ENCODE assay signal across 12 cellular contexts in the genomic region with DNA sequence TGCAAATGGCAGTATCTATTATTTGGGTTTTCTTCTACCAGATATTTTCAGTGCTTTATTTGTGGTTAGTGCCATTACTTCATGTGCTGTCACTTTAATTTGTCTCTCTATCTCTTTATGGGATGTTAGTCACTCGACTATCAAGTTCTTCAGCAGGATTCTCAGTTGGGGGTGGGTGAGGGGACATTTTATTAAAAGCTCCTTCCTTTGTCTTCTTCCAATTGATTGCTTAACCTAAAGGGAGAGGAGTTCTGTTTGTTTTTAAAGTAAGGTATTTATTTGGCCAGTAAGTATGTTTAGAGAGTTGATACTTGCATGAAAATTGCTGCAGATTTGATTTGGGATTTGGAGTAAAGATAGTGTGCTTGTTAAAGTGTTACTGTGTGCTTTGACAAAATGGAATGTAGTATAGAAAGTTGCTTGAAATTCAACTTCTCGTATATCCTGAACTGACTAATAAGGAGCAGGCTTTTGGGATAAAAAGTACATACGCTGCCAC. TPM values are rescaled to one million over a fixed set of nuclear protein-coding genes. Genes with fewer than 3 reads are reported as not detected.
DNase-seq lines count a peak whose midpoint lies in the region; ATAC-seq and TF ChIP-seq lines count a peak whose summit lies in the region.
"Had no signal": no experiment of that assay in that cellular context is flagged by ENCODE, and none has a peak within 500 bp of the region (broad histone marks: within the 10 kb centered on the region; RNA-seq: fewer than 3 reads in every experiment).

No MANE protein-coding gene starts in this region.

- no peaks in the 10 kb centered on the region for H3K36me3 Mint-ChIP-seq in CD4-positive, alpha-beta T cell (ENCODE audit: low read depth)

- peaks cover 60% of the 10 kb centered on the region for H3K27me3 Mint-ChIP-seq in CD4-positive, alpha-beta T cell

- no peak overlapping the region for H3K9ac ChIP-seq in HUES48 (ENCODE audit: low read depth, low read length)
- H3K9ac ChIP-seq in iPS-18a (ENCODE audit: low read length): no peak overlapping the region

- H3K27ac ChIP-seq in HUES48 (ENCODE audit: low read depth, low read length) (peak overlapping the region; percentile 53), iPS-18a (ENCODE audit: low read length) (no peak overlapping the region), tibial artery (peak overlapping the region; percentile 24 to 25)
- H3K27ac ChIP-seq in CD4-positive, alpha-beta T cell (ENCODE audit: low read depth, low read length): no peak overlapping the region
- H3K27ac ChIP-seq: sigmoid colon, suprapubic skin had no signal

- no peaks in the 10 kb centered on the region for H3K4me1 Mint-ChIP-seq in CD4-positive, alpha-beta T cell (ENCODE audit: low read depth)

- H3K9me3 ChIP-seq in HUES48 (ENCODE audit: control insufficient read depth, insufficient read depth, low read length) (peaks cover 7% of the 10 kb centered on the region), iPS-18a (ENCODE audit: control insufficient read depth, low read depth, low read length) (no peaks in the 10 kb centered on the region), tibial artery (no peaks in the 10 kb centered on the region)
- H3K9me3 ChIP-seq in CD4-positive, alpha-beta T cell (ENCODE audit: control insufficient read depth, low read length): no peaks in the 10 kb centered on the region
- H3K9me3 ChIP-seq: sigmoid colon, suprapubic skin had no signal

- intact Hi-C loops in tibial artery (cut with DNase I; ENCODE audit: low total_unique reads): no loop called here
- intact Hi-C loops in CD4-positive, alpha-beta T cell (cut with DNase I, micrococcal nuclease): no loop called here

- H3K36me3 ChIP-seq in HUES48 (ENCODE audit: control insufficient read depth, insufficient read depth, low read length) (peaks cover 12% of the 10 kb centered on the region), iPS-18a (ENCODE audit: control insufficient read depth, low read depth, low read length) (no peaks in the 10 kb centered on the region), tibial artery (no peaks in the 10 kb centered on the region)
- H3K36me3 ChIP-seq: sigmoid colon, suprapubic skin had no signal

- H3K4me3 Mint-ChIP-seq in CD4-positive, alpha-beta T cell: no peak overlapping the region
- H3K4me3 Mint-ChIP-seq: activated T-cell treated with anti-CD3 and anti-CD28 coated beads, Interleukin-2, amount 50 U/mL, for 72 hours had no signal

- peak; percentile 49 for DNase-seq in astrocyte of the spinal cord (ENCODE audit: low read depth, low spot score)
- no peak for DNase-seq in tibial artery
- DNase-seq in CD4-positive, alpha-beta T cell: no peak
- no peak for DNase-seq in NCI-H1930 (lab: John Stamatoyannopoulos, UW)
- DNase-seq: activated CD4-positive, CD25-positive, alpha-beta regulatory T cell; activated T-cell treated with anti-CD3 and anti-CD28 coated beads, Interleukin-2, amount 50 U/mL, for 72 hours; aorta; sigmoid colon had no signal

- peaks cover 4% of the 10 kb centered on the region for H3K9me3 Mint-ChIP-seq in CD4-positive, alpha-beta T cell
- H3K9me3 Mint-ChIP-seq: activated T-cell treated with anti-CD3 and anti-CD28 coated beads, Interleukin-2, amount 50 U/mL, for 72 hours had no signal

- H3K27ac Mint-ChIP-seq in CD4-positive, alpha-beta T cell: no peak overlapping the region
- H3K27ac Mint-ChIP-seq: activated T-cell treated with anti-CD3 and anti-CD28 coated beads, Interleukin-2, amount 50 U/mL, for 72 hours had no signal

- in situ Hi-C loops in astrocyte of the spinal cord (cut with HindIII; ENCODE audit: low sequenced_read_pairs): no loop called here

- TF ChIP-seq CTCF in astrocyte of the spinal cord (IDR thresholded peaks at IDR 0.05; ENCODE audit: low read depth, low read length): no peak
- TF ChIP-seq CTCF in tibial artery (IDR thresholded peaks at IDR 0.05): no peak
- no peak for TF ChIP-seq CTCF in CD4-positive, alpha-beta T cell (IDR thresholded peaks at IDR 0.05)

- ATAC-seq in GM21360 (IDR thresholded peaks at IDR 0.05; ENCODE audit: unreplicated experiment): no peak
- no peak for ATAC-seq in CD4-positive, alpha-beta T cell (ENCODE audit: poor library complexity)
- ATAC-seq: activated T-cell treated with anti-CD3 and anti-CD28 coated beads, Interleukin-2, amount 50 U/mL, for 72 hours had no signal

- H3K4me3 ChIP-seq in HUES48 (ENCODE audit: low read depth, low read length) (no peak overlapping the region), astrocyte of the spinal cord (ENCODE audit: low read depth, low read length) (no peak overlapping the region), iPS-18a (ENCODE audit: low read length) (peak overlapping the region; percentile 3), tibial artery (no peak overlapping the region)
- H3K4me3 ChIP-seq: sigmoid colon, suprapubic skin had no signal

- H3K4me1 ChIP-seq in HUES48 (ENCODE audit: control insufficient read depth, insufficient read depth, low read length) (peaks cover 59% of the 10 kb centered on the region), iPS-18a (ENCODE audit: control insufficient read depth, low read depth, low read length) (peaks cover 53% of the 10 kb centered on the region), tibial artery (peaks cover 0 to 70% (median 39%) of the 10 kb centered on the region in 4 donors)

- POLR2A ChIA-PET in CD4-positive, alpha-beta T cell (lab: Charles Lee): interaction anchor here (0.6 kb wide), 1 partner anchor 53 kb away, joined by 3 read pairs; no protein-coding TSS in a partner anchor

- CTCF ChIA-PET in CD4-positive, alpha-beta T cell (lab: Charles Lee): no interaction called here

- no peaks in the 10 kb centered on the region for H3K27me3 ChIP-seq in HUES48 (ENCODE audit: control insufficient read depth, insufficient read depth, low read length)
- H3K27me3 ChIP-seq in iPS-18a (ENCODE audit: control insufficient read depth, insufficient read depth, low read length): no peaks in the 10 kb centered on the region
- no peaks in the 10 kb centered on the region for H3K27me3 ChIP-seq in tibial artery
- peaks cover 10% of the 10 kb centered on the region for H3K27me3 ChIP-seq in CD4-positive, alpha-beta T cell (ENCODE audit: control insufficient read depth, insufficient read depth, low read length)
- H3K27me3 ChIP-seq: sigmoid colon, suprapubic skin had no signal

RNA-seq across cellular contexts. Expression of gene YAP1, which starts 10.2 kb away (rescaled TPM):
- total RNA-seq in CD4-positive, alpha-beta T cell: under 1 TPM in 1 of 2 experiments, not detected in 1; 0.06 TPM

Comparison
In these comparisons a context has a peak if more than half of its experiments do, and no peak if none do; other contexts are left out.
1. H3K27ac ChIP-seq: peak in HUES48 (single experiment) and tibial artery (2 of 2); none in iPS-18a (single experiment) and CD4-positive, alpha-beta T cell (single experiment).